In the genomic region with DNA sequence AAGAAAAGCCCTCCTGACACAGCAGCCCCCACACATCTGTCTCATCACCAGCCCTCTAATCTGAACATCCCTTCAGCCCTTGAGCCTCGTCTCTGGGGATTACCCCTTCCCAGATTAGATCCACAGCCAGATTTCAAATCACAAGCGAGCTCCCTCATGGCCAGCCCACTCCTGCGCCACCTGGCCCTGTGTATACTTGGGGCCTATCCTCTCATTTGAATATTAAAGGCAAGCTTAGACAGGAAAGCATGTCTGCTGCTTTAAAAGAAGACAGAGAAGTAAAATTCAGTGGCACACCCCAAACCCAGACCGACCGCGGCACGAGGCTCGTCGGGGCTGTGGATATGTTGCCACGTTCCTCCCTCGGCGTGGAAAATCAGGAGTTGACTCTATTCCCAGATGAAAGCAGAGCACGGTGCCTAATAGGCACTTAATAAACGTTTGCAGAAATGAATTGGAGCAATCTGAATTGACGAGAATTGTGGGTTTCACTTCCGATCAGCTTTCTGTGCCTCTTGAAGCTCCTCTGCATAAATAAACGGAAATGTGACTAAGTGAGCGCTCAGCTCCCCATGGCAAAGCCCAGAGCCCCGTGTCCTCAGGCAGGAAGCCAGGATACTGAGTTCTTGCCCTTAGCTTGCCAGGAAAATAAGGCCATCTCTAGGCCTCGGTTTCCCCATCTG, we compare ENCODE assay signal across 12 cellular contexts.
DNase-seq lines count a peak whose midpoint lies in the region; ATAC-seq lines count a peak whose summit lies in the region.
"Had no signal": no experiment of that assay in that cellular context is flagged by ENCODE, and none has a peak within 500 bp of the region (broad histone marks: within the 10 kb centered on the region; RNA-seq: fewer than 3 reads in every experiment).

No MANE protein-coding gene starts in this region.

- H3K36me3 Mint-ChIP-seq in activated CD4-positive, alpha-beta memory T cell treated with anti-CD3 and anti-CD28 coated beads, Interleukin-2, amount 10 ng/mL, durations not matched to agents 7 days and 5 days (ENCODE audit: low read depth), result peaks cover 34% of the 10 kb centered on the region
- peaks cover 20% of the 10 kb centered on the region for H3K36me3 Mint-ChIP-seq in activated CD4-positive, alpha-beta memory T cell treated with anti-CD3 and anti-CD28 coated beads for 36 hours
- H3K36me3 Mint-ChIP-seq in stimulated activated naive B cell treated with anti-CD40 and anti-IgM and Interleukin-4, amounts not matched to agents 10 μg/mL and 1 μg/mL and 100 μg/mL, for 72 hours, result peaks cover 42 to 60% of the 10 kb centered on the region in 2 donors
- H3K36me3 Mint-ChIP-seq in T-cell, result peaks cover 56% of the 10 kb centered on the region

- no peak for DNase-seq in activated CD4-positive, alpha-beta memory T cell treated with anti-CD3 and anti-CD28 coated beads, Interleukin-2, amount 10 ng/mL, durations not matched to agents 7 days and 5 days
- no peak for DNase-seq in activated CD4-positive, alpha-beta memory T cell treated with anti-CD3 and anti-CD28 coated beads for 36 hours
- DNase-seq in NCI-H524 (lab: John Stamatoyannopoulos, UW) (peak; percentile 98 to 99), SIG-M5 treated with dmso at 0.1 percent for 504 hours (lab: John Stamatoyannopoulos, UW; ENCODE audit: unreplicated experiment) (no peak), T-cell (no peak)
- DNase-seq in stimulated activated naive B cell treated with anti-CD40 and anti-IgM and Interleukin-4, amounts not matched to agents 10 μg/mL and 1 μg/mL and 100 μg/mL, for 72 hours, result no peak
- DNase-seq: NK-92 treated with Interleukin-12 subunit alpha and Interleukin-12 subunit beta, amount 100 ng/mL, for 24 hours had no signal

- no peak overlapping the region for H3K4me3 Mint-ChIP-seq in activated CD4-positive, alpha-beta memory T cell treated with anti-CD3 and anti-CD28 coated beads, Interleukin-2, amount 10 ng/mL, durations not matched to agents 7 days and 5 days
- H3K4me3 Mint-ChIP-seq in activated CD4-positive, alpha-beta memory T cell treated with anti-CD3 and anti-CD28 coated beads for 36 hours, result no peak overlapping the region
- H3K4me3 Mint-ChIP-seq in stimulated activated naive B cell treated with anti-CD40 and anti-IgM and Interleukin-4, amounts not matched to agents 10 μg/mL and 1 μg/mL and 100 μg/mL, for 72 hours, result peak overlapping the region in 1 of 2 donors; percentile 17
- H3K4me3 Mint-ChIP-seq in T-cell, result peak overlapping the region in 1 of 3 donors; percentile 7
- H3K4me3 Mint-ChIP-seq: activated naive CD4-positive, alpha-beta T cell treated with anti-CD3 and anti-CD28 coated beads, Interleukin-2, amount 50 U/mL, for 24 hours had no signal

- H3K4me1 Mint-ChIP-seq in activated CD4-positive, alpha-beta memory T cell treated with anti-CD3 and anti-CD28 coated beads, Interleukin-2, amount 10 ng/mL, durations not matched to agents 7 days and 5 days, result peaks cover 6% of the 10 kb centered on the region
- peaks cover 4% of the 10 kb centered on the region for H3K4me1 Mint-ChIP-seq in activated CD4-positive, alpha-beta memory T cell treated with anti-CD3 and anti-CD28 coated beads for 36 hours (ENCODE audit: low read depth)
- peaks cover 5 to 15% of the 10 kb centered on the region in 2 donors for H3K4me1 Mint-ChIP-seq in stimulated activated naive B cell treated with anti-CD40 and anti-IgM and Interleukin-4, amounts not matched to agents 10 μg/mL and 1 μg/mL and 100 μg/mL, for 72 hours
- H3K4me1 Mint-ChIP-seq in T-cell, result peaks cover 0 to 5% (median 0%) of the 10 kb centered on the region in 3 donors

- POLR2A ChIA-PET in activated CD4-positive, alpha-beta memory T cell treated with anti-CD3 and anti-CD28 coated beads, Interleukin-2, amount 10 ng/mL, durations not matched to agents 7 days and 5 days (lab: Charles Lee), result no interaction called here
- POLR2A ChIA-PET in activated CD4-positive, alpha-beta memory T cell treated with anti-CD3 and anti-CD28 coated beads for 36 hours (lab: Charles Lee), result no interaction called here
- POLR2A ChIA-PET in T-cell (lab: Charles Lee), result interaction anchor here in 1 of 2 donors (0.5 kb wide), 1 partner anchor 32 kb away, joined by 3 read pairs; no protein-coding TSS in a partner anchor

- peak overlapping the region; percentile 12 for H3K27ac Mint-ChIP-seq in activated CD4-positive, alpha-beta memory T cell treated with anti-CD3 and anti-CD28 coated beads, Interleukin-2, amount 10 ng/mL, durations not matched to agents 7 days and 5 days
- no peak overlapping the region for H3K27ac Mint-ChIP-seq in activated CD4-positive, alpha-beta memory T cell treated with anti-CD3 and anti-CD28 coated beads for 36 hours
- peak overlapping the region; percentile 45 for H3K27ac Mint-ChIP-seq in stimulated activated naive B cell treated with anti-CD40 and anti-IgM and Interleukin-4, amounts not matched to agents 10 μg/mL and 1 μg/mL and 100 μg/mL, for 72 hours
- H3K27ac Mint-ChIP-seq in T-cell, result peak overlapping the region in 1 of 2 donors; percentile 44
- H3K27ac Mint-ChIP-seq: activated naive CD4-positive, alpha-beta T cell treated with anti-CD3 and anti-CD28 coated beads, Interleukin-2, amount 50 U/mL, for 24 hours had no signal

- CTCF ChIA-PET in activated CD4-positive, alpha-beta memory T cell treated with anti-CD3 and anti-CD28 coated beads, Interleukin-2, amount 10 ng/mL, durations not matched to agents 7 days and 5 days (lab: Charles Lee), result interaction anchor here (1.9 kb wide), 1 partner anchor 34 kb away, joined by 6 read pairs; no protein-coding TSS in a partner anchor
- CTCF ChIA-PET in activated CD4-positive, alpha-beta memory T cell treated with anti-CD3 and anti-CD28 coated beads for 36 hours (lab: Charles Lee), result interaction anchor here (0.6 kb wide), 1 partner anchor 10 kb away, joined by 3 read pairs; no protein-coding TSS in a partner anchor
- CTCF ChIA-PET in T-cell (lab: Charles Lee), result no interaction called here

- H3K9me3 Mint-ChIP-seq in activated CD4-positive, alpha-beta memory T cell treated with anti-CD3 and anti-CD28 coated beads, Interleukin-2, amount 10 ng/mL, durations not matched to agents 7 days and 5 days, result no peaks in the 10 kb centered on the region
- no peaks in the 10 kb centered on the region for H3K9me3 Mint-ChIP-seq in activated CD4-positive, alpha-beta memory T cell treated with anti-CD3 and anti-CD28 coated beads for 36 hours
- H3K9me3 Mint-ChIP-seq in stimulated activated naive B cell treated with anti-CD40 and anti-IgM and Interleukin-4, amounts not matched to agents 10 μg/mL and 1 μg/mL and 100 μg/mL, for 72 hours, result peaks cover 0 to 6% of the 10 kb centered on the region in 2 donors
- H3K9me3 Mint-ChIP-seq in T-cell, result no peaks in the 10 kb centered on the region
- H3K9me3 Mint-ChIP-seq: activated naive CD4-positive, alpha-beta T cell treated with anti-CD3 and anti-CD28 coated beads, Interleukin-2, amount 50 U/mL, for 24 hours had no signal

- peak overlapping the region; percentile 3 for H3K27ac ChIP-seq in cingulate gyrus (ENCODE audit: low read depth, low read length)
- H3K27ac ChIP-seq: A549, esophagus muscularis mucosa had no signal

- peak in 1 of 2 donors; percentile 51 for ATAC-seq in stimulated activated naive B cell treated with anti-CD40 and anti-IgM and Interleukin-4, amounts not matched to agents 10 μg/mL and 1 μg/mL and 100 μg/mL, for 72 hours (replicated peaks)
- no peak for ATAC-seq in GM18519 (IDR thresholded peaks at IDR 0.05; ENCODE audit: low FRiP score, unreplicated experiment)
- no peak for ATAC-seq in T-cell (replicated peaks in 1 of 4)
- ATAC-seq: A549 had no signal

- no peaks in the 10 kb centered on the region for H3K27me3 Mint-ChIP-seq in activated CD4-positive, alpha-beta memory T cell treated with anti-CD3 and anti-CD28 coated beads, Interleukin-2, amount 10 ng/mL, durations not matched to agents 7 days and 5 days
- no peaks in the 10 kb centered on the region for H3K27me3 Mint-ChIP-seq in activated CD4-positive, alpha-beta memory T cell treated with anti-CD3 and anti-CD28 coated beads for 36 hours
- H3K27me3 Mint-ChIP-seq in stimulated activated naive B cell treated with anti-CD40 and anti-IgM and Interleukin-4, amounts not matched to agents 10 μg/mL and 1 μg/mL and 100 μg/mL, for 72 hours, result no peaks in the 10 kb centered on the region
- no peaks in the 10 kb centered on the region for H3K27me3 Mint-ChIP-seq in T-cell
- H3K27me3 Mint-ChIP-seq: activated naive CD4-positive, alpha-beta T cell treated with anti-CD3 and anti-CD28 coated beads, Interleukin-2, amount 50 U/mL, for 24 hours had no signal

- intact Hi-C loops in activated CD4-positive, alpha-beta memory T cell treated with anti-CD3 and anti-CD28 coated beads for 36 hours (cut with micrococcal nuclease), result no loop called here

Comparison
In these comparisons a context has a peak if more than half of its experiments do, and no peak if none do; other contexts are left out.
1. DNase-seq: peak in NCI-H524 (2 of 2); none in activated CD4-positive, alpha-beta memory T cell treated with anti-CD3 and anti-CD28 coated beads, Interleukin-2, amount 10 ng/mL, durations not matched to agents 7 days and 5 days (single experiment), activated CD4-positive, alpha-beta memory T cell treated with anti-CD3 and anti-CD28 coated beads for 36 hours (single experiment), stimulated activated naive B cell treated with anti-CD40 and anti-IgM and Interleukin-4, amounts not matched to agents 10 μg/mL and 1 μg/mL and 100 μg/mL, for 72 hours (single experiment), SIG-M5 treated with dmso at 0.1 percent for 504 hours (single experiment) and T-cell (0 of 34).
2. CTCF ChIA-PET loops: an anchor here in activated CD4-positive, alpha-beta memory T cell treated with anti-CD3 and anti-CD28 coated beads, Interleukin-2, amount 10 ng/mL, durations not matched to agents 7 days and 5 days (1.9 kb wide) and activated CD4-positive, alpha-beta memory T cell treated with anti-CD3 and anti-CD28 coated beads for 36 hours (0.6 kb wide); none called in T-cell.